ENCODE assay signal across 8 cellular contexts in genomic region chr2:198296665-198297308, GRCh38.
A peak's percentile ranks its signal among the peaks of the same experiment; 100 is the strongest.
DNase-seq lines count a peak whose midpoint lies in the region; ATAC-seq, FAIRE-seq and TF ChIP-seq lines count a peak whose summit lies in the region.

No MANE protein-coding gene starts in this region.

- WGBS in body of pancreas, 2 donors = 1% methylated on average over 8 of the region's 8 CpGs

- no peaks in the 10 kb centered on the region for H3K4me1 ChIP-seq in body of pancreas
- H3K4me1 ChIP-seq in iPS-20b (ENCODE audit: insufficient read depth, low read length) = peaks cover 6% of the 10 kb centered on the region; the same call in 1 of the 2 replicates

- FAIRE-seq in TTC549 (lab: Jason Lieb, UNC) = peak; percentile 34

- no peaks in the 10 kb centered on the region for H3K27me3 ChIP-seq in body of pancreas
- no peaks in the 10 kb centered on the region for H3K27me3 ChIP-seq in iPS-20b (ENCODE audit: insufficient read depth, low read length)

- ATAC-seq in HG02852 (IDR thresholded peaks at IDR 0.05; ENCODE audit: unreplicated experiment) (peak; percentile 93), body of pancreas (peak; percentile 72)

- H3K9ac ChIP-seq in iPS-20b (ENCODE audit: low read depth, low read length) = no peak overlapping the region

- H3K9me3 ChIP-seq in body of pancreas (no peaks in the 10 kb centered on the region), iPS-20b (ENCODE audit: insufficient read depth, low read depth, low read length) (no peaks in the 10 kb centered on the region)

- TF ChIP-seq POLR2A in body of pancreas (IDR thresholded peaks at IDR 0.05) = no peak

- H3K36me3 ChIP-seq in body of pancreas (replicated peaks in 1 of 2; ENCODE audit: insufficient read depth in 1 of 2, low read depth in 2 of 2) (no peaks in the 10 kb centered on the region), iPS-20b (ENCODE audit: insufficient read depth, low read depth, low read length) (no peaks in the 10 kb centered on the region)

- H3K27ac ChIP-seq in body of pancreas = no peak overlapping the region
- no peak overlapping the region for H3K27ac ChIP-seq in iPS-20b (ENCODE audit: low read length)

- intact Hi-C loops in body of pancreas (cut with DNase I) = no loop called here

- peak; percentile 40 to 90 (median 72) for TF ChIP-seq CTCF in body of pancreas (IDR thresholded peaks at IDR 0.05)

- H3K4me3 ChIP-seq in body of pancreas (no peak overlapping the region), iPS-20b (ENCODE audit: low read length) (peak overlapping the region; percentile 34; the same call in 1 of the 2 replicates)

- DNase-seq in activated gamma-delta T cell treated with Interleukin-2 at 50 U/mL for 16 hours (peak; percentile 57), activated gamma-delta T cell (lab: John Stamatoyannopoulos, UW) (no peak), NCI-H146 (lab: John Stamatoyannopoulos, UW) (peak; percentile 46), body of pancreas (peak; percentile 47 to 61 (median 56))
- DNase-seq in stimulated activated CD4-positive, alpha-beta T cell treated with anti-CD3 and anti-CD28 coated beads, Interleukin-15, amount 100 ng/mL, for 24 hours = peak; percentile 65
